8 cellular contexts compared by ENCODE assay signal in the genomic region with DNA sequence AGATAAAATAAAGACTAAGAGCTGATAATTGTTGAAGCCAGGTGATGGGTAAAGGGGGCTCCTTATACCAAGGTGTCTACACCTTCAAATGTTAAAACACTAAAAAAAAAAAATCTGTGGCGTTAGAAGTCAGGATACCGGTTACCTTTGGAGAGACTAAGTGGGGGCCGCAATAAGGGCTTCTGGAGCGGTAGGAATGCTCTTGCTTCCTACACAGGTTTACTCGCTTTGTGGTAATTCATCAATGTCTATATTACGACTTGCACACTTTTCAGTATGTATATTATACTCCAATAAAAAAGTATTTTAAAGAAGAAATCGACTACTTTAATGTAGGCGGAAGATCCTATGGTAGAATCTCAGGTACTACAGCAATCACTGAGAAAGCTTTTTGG. TPM values are rescaled to one million over a fixed set of nuclear protein-coding genes. Genes with fewer than 3 reads are reported as not detected.
DNase-seq lines count a peak whose midpoint lies in the region; ATAC-seq and TF ChIP-seq lines count a peak whose summit lies in the region.

No MANE protein-coding gene starts in this region.

- H3K4me1 ChIP-seq in Peyer's patch = peaks cover 0 to 13% (median 0%) of the 10 kb centered on the region in 4 donors
- peaks cover 5 to 24% (median 8%) of the 10 kb centered on the region in 3 donors for H3K4me1 ChIP-seq in esophagus squamous epithelium
- H3K4me1 ChIP-seq in prostate gland (replicated peaks) = no peaks in the 10 kb centered on the region

- WGBS in esophagus squamous epithelium, 2 donors = 5 to 6% methylated on average over 8 of the region's 8 CpGs
- WGBS in prostate gland = 1% methylated on average over 8 of the region's 8 CpGs

- TF ChIP-seq POLR2A in Peyer's patch (IDR thresholded peaks at IDR 0.05) (no peak), esophagus squamous epithelium (IDR thresholded peaks at IDR 0.05) (no peak), prostate gland (IDR thresholded peaks at IDR 0.05) (no peak)

- intact Hi-C loops in esophagus squamous epithelium (cut with DNase I) = no loop called here
- intact Hi-C loops in prostate gland (cut with DNase I) = loop anchor here (5.0 to 10.0 kb wide), 5 partner anchors 63 to 353 kb away; partner anchors contain the start of gene MAP1B

- TF ChIP-seq CTCF in GM12864 (IDR thresholded peaks at IDR 0.05; ENCODE audit: low read depth, low read length, missing control alignments) = no peak
- no peak for TF ChIP-seq CTCF in Peyer's patch (IDR thresholded peaks at IDR 0.05)
- TF ChIP-seq CTCF in esophagus squamous epithelium (IDR thresholded peaks at IDR 0.05) = no peak
- TF ChIP-seq CTCF in prostate gland (IDR thresholded peaks at IDR 0.05) = no peak

- H3K27ac ChIP-seq in Peyer's patch (peak overlapping the region; percentile 90 to 96 (median 93)), esophagus squamous epithelium (peak overlapping the region; percentile 97 to 99 (median 98)), prostate gland (peak overlapping the region; percentile 92 to 94)

- no peak for ATAC-seq in HG02973 (IDR thresholded peaks at IDR 0.05; ENCODE audit: unreplicated experiment)
- no peak for ATAC-seq in GM21390 (IDR thresholded peaks at IDR 0.05; ENCODE audit: unreplicated experiment)

- H3K4me3 ChIP-seq in GM12864 (ENCODE audit: low read depth, low read length) (peak overlapping the region; percentile 92), Peyer's patch (peak overlapping the region; percentile 59 to 86 (median 74)), esophagus squamous epithelium (peak overlapping the region; percentile 69 to 83 (median 77)), prostate gland (peak overlapping the region; percentile 60 to 65)

- DNase-seq in GM12864 (ENCODE audit: low read depth) (no peak), Peyer's patch (no peak), esophagus squamous epithelium (lab: John Stamatoyannopoulos, UW) (no peak), prostate gland (ENCODE audit: low spot score) (no peak), medulla oblongata (ENCODE audit: extremely low spot score) (no peak)
- no peak for DNase-seq in NK-92 treated with Interleukin-12 subunit alpha and Interleukin-12 subunit beta, amount 100 ng/mL, for 24 hours (lab: John Stamatoyannopoulos, UW)

- no peaks in the 10 kb centered on the region for H3K27me3 ChIP-seq in Peyer's patch
- H3K27me3 ChIP-seq in esophagus squamous epithelium = no peaks in the 10 kb centered on the region
- H3K27me3 ChIP-seq in prostate gland (replicated peaks; ENCODE audit: insufficient read depth) = no peaks in the 10 kb centered on the region

- H3K36me3 ChIP-seq in Peyer's patch (peaks cover 0 to 22% (median 0%) of the 10 kb centered on the region in 3 donors), esophagus squamous epithelium (peaks cover 3 to 38% (median 6%) of the 10 kb centered on the region in 3 donors), prostate gland (no peaks in the 10 kb centered on the region)

- no peaks in the 10 kb centered on the region for H3K9me3 ChIP-seq in Peyer's patch
- no peaks in the 10 kb centered on the region for H3K9me3 ChIP-seq in esophagus squamous epithelium
- no peaks in the 10 kb centered on the region for H3K9me3 ChIP-seq in prostate gland

RNA-seq across cellular contexts. Expression of gene MRPS27, which starts 12.5 kb away (rescaled TPM):
- total RNA-seq in Peyer's patch = 10 to 100 TPM; 20.8 to 39.6 (median 24.7) TPM
- total RNA-seq in esophagus squamous epithelium = 10 to 100 TPM; 33.7 to 60.0 (median 53.9) TPM
- 10 to 100 TPM; 43.3 to 51.1 TPM for total RNA-seq in prostate gland

RNA-seq across cellular contexts. Expression of gene PTCD2, which starts 12.6 kb away (rescaled TPM):
- total RNA-seq in Peyer's patch (10 to 100 TPM in 2 of 4 donors, 1 to 10 TPM in 2; 4.0 to 13.2 (median 8.7) TPM), esophagus squamous epithelium (1 to 10 TPM; 3.1 to 8.7 (median 5.7) TPM), prostate gland (10 to 100 TPM in 1 of 2 donors, 1 to 10 TPM in 1; 8.9 to 10.2 TPM)
